In the genomic region with DNA sequence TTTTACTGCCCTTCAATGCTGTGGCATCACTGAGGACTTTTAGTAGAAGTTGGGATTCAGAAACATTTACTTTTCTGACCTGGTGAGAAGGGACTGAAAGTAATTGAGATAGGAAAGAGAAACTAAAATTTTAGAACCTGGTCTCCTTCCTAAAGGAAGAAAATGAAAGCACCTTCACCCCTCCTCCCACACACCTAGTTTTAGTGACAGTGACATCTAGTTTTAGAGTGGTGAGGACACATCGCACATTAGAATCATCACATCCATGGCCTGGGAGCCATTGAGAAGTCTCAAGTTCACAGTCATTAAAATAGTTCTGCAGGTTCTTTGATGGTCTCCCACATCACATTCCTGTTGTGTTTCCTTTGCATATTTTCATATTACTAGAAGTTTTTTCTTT, we compare ENCODE assay signal across 21 cellular contexts. TPM values are rescaled to one million over a fixed set of nuclear protein-coding genes. Genes with fewer than 3 reads are reported as not detected.
DNase-seq lines count a peak whose midpoint lies in the region; ATAC-seq and TF ChIP-seq lines count a peak whose summit lies in the region.
"Had no signal": no experiment of that assay in that cellular context is flagged by ENCODE, and none has a peak within 500 bp of the region (broad histone marks: within the 10 kb centered on the region; RNA-seq: fewer than 3 reads in every experiment).

No MANE protein-coding gene starts in this region.

- peak overlapping the region; percentile 3 for H3K27ac Mint-ChIP-seq in CD8-positive, alpha-beta T cell
- H3K27ac Mint-ChIP-seq: activated naive CD4-positive, alpha-beta T cell treated with anti-CD3 and anti-CD28 coated beads, Interleukin-2, amount 10 ng/mL, durations not matched to agents 7 days and 5 days; immature natural killer cell had no signal

- no peak for TF ChIP-seq CTCF in CD8-positive, alpha-beta T cell (IDR thresholded peaks at IDR 0.05)
- TF ChIP-seq CTCF in upper lobe of right lung (IDR thresholded peaks at IDR 0.05): no peak
- TF ChIP-seq CTCF in stomach (IDR thresholded peaks at IDR 0.05): no peak

- H3K4me1 Mint-ChIP-seq in CD8-positive, alpha-beta T cell (ENCODE audit: low read depth): peaks cover 8% of the 10 kb centered on the region

- H2BK5ac ChIP-seq in mesenchymal stem cell (ENCODE audit: low read depth, low read length, poor library complexity, severe bottlenecking): no peak overlapping the region

- H4K8ac ChIP-seq in mesenchymal stem cell (ENCODE audit: low read length): no peak overlapping the region

- no peak overlapping the region for H2AK5ac ChIP-seq in mesenchymal stem cell (ENCODE audit: low read length, severe bottlenecking)

- CTCF ChIA-PET in CD8-positive, alpha-beta T cell (lab: Charles Lee): no interaction called here

- TF ChIP-seq POLR2A in stomach (IDR thresholded peaks at IDR 0.05): no peak

- no peak overlapping the region for H2BK12ac ChIP-seq in mesenchymal stem cell (ENCODE audit: low read length in 2 of 2)

- H2AFZ ChIP-seq in mesenchymal stem cell (ENCODE audit: low read depth, low read length): no peak overlapping the region
- H2AFZ ChIP-seq: PC-9 had no signal

- 100% methylated on average over 1 of the region's 1 CpG for WGBS in mesenchymal stem cell
- WGBS in stomach, 5 donors: 82 to 93% (median 92%) methylated on average over 1 of the region's 1 CpG

- intact Hi-C loops in CD8-positive, alpha-beta T cell (cut with DNase I, micrococcal nuclease): no loop called here
- intact Hi-C loops in upper lobe of right lung (cut with DNase I) (no loop called here), stomach (cut with DNase I; ENCODE audit: low total_unique reads) (no loop called here)

- DNase-seq in CD8-positive, alpha-beta T cell: no peak
- DNase-seq in OCI-M1 (lab: John Stamatoyannopoulos, UW): peak; percentile 22
- no peak for DNase-seq in mesenchymal stem cell
- no peak for DNase-seq in upper lobe of right lung
- no peak for DNase-seq in stomach
- DNase-seq in foreskin melanocyte: no peak
- DNase-seq: activated CD4-positive, CD25-positive, alpha-beta regulatory T cell; activated naive CD4-positive, alpha-beta T cell treated with anti-CD3 and anti-CD28 coated beads, Interleukin-2, amount 10 ng/mL, durations not matched to agents 7 days and 5 days; immature natural killer cell; left ventricle myocardium superior; NCI-H1436 treated with DMSO at 0.1 percent for 48 hours; NCI-H774; PC-9; stimulated activated CD4-positive, alpha-beta T cell treated with anti-CD3 and anti-CD28 coated beads, Interleukin-15, amount 100 ng/mL, for 24 hours; T-helper 9 cell; thyroid gland had no signal

- no peak overlapping the region for H3K27ac ChIP-seq in CD8-positive, alpha-beta T cell (ENCODE audit: low read depth, low read length)
- H3K27ac ChIP-seq in mesenchymal stem cell (ENCODE audit: low read length, poor library complexity, severe bottlenecking) (no peak overlapping the region), upper lobe of right lung (no peak overlapping the region), stomach (no peak overlapping the region)
- H3K27ac ChIP-seq: neutrophil, PC-9, right atrium auricular region, thyroid gland had no signal

- no peak for TF ChIP-seq EP300 in stomach (IDR thresholded peaks at IDR 0.05)

- no peaks in the 10 kb centered on the region for H3K9me3 ChIP-seq in CD8-positive, alpha-beta T cell (ENCODE audit: low read length)
- H3K9me3 ChIP-seq in mesenchymal stem cell (ENCODE audit: control insufficient read depth, low read length) (no peaks in the 10 kb centered on the region), upper lobe of right lung (no peaks in the 10 kb centered on the region), stomach (no peaks in the 10 kb centered on the region)
- H3K9me3 ChIP-seq: neutrophil, right atrium auricular region, thyroid gland had no signal

- no peak overlapping the region for H2BK120ac ChIP-seq in mesenchymal stem cell (ENCODE audit: low read depth, low read length)

- H3K18ac ChIP-seq in mesenchymal stem cell (ENCODE audit: low read depth in 1 of 2, low read length in 2 of 2): no peak overlapping the region

- H3K4ac ChIP-seq in mesenchymal stem cell (ENCODE audit: low read depth in 1 of 2, low read length in 2 of 2): no peak overlapping the region

- no peak overlapping the region for H2BK15ac ChIP-seq in mesenchymal stem cell (ENCODE audit: low read depth, poor library complexity, severe bottlenecking)

- no peak overlapping the region for H3K23ac ChIP-seq in mesenchymal stem cell (ENCODE audit: low read length in 2 of 2)

- no peak overlapping the region for H3K4me2 ChIP-seq in mesenchymal stem cell (ENCODE audit: low read length, poor library complexity, severe bottlenecking)
- H3K4me2 ChIP-seq: PC-9 had no signal

- no peak overlapping the region for H3K14ac ChIP-seq in mesenchymal stem cell (ENCODE audit: low read length in 2 of 2)

- H3K9ac ChIP-seq in mesenchymal stem cell (ENCODE audit: low read length): peak overlapping the region; percentile 54

- H3K27me3 ChIP-seq in CD8-positive, alpha-beta T cell (ENCODE audit: insufficient read depth, low read length): no peaks in the 10 kb centered on the region
- peaks cover 0 to 8% of the 10 kb centered on the region in 2 experiments for H3K27me3 ChIP-seq in mesenchymal stem cell (ENCODE audit: control insufficient read depth in 1 of 2, insufficient read depth in 1 of 2, low read length in 2 of 2)
- no peaks in the 10 kb centered on the region for H3K27me3 ChIP-seq in upper lobe of right lung
- no peaks in the 10 kb centered on the region for H3K27me3 ChIP-seq in stomach
- H3K27me3 ChIP-seq: neutrophil, right atrium auricular region, thyroid gland had no signal

- no peak for ATAC-seq in CD8-positive, alpha-beta T cell
- ATAC-seq in GM18517 (IDR thresholded peaks at IDR 0.05; ENCODE audit: unreplicated experiment): peak; percentile 74
- ATAC-seq in upper lobe of right lung: no peak
- ATAC-seq: HepG2, left ventricle myocardium superior had no signal

- H3K36me3 ChIP-seq in CD8-positive, alpha-beta T cell (ENCODE audit: insufficient read depth, low read length): no peaks in the 10 kb centered on the region
- H3K36me3 ChIP-seq in mesenchymal stem cell (ENCODE audit: control insufficient read depth in 1 of 2, insufficient read depth in 2 of 2, low read depth in 1 of 2, low read length in 2 of 2) (no peaks in the 10 kb centered on the region), upper lobe of right lung (no peaks in the 10 kb centered on the region), stomach (no peaks in the 10 kb centered on the region)
- H3K36me3 ChIP-seq: neutrophil, right atrium auricular region, thyroid gland had no signal

- H3K36me3 Mint-ChIP-seq in CD8-positive, alpha-beta T cell: peaks cover 29% of the 10 kb centered on the region
- H3K36me3 Mint-ChIP-seq: activated naive CD4-positive, alpha-beta T cell treated with anti-CD3 and anti-CD28 coated beads, Interleukin-2, amount 10 ng/mL, durations not matched to agents 7 days and 5 days; immature natural killer cell had no signal

- no peak overlapping the region for H4K91ac ChIP-seq in mesenchymal stem cell (ENCODE audit: low read length)

- H3K9me3 Mint-ChIP-seq in CD8-positive, alpha-beta T cell: no peaks in the 10 kb centered on the region
- H3K9me3 Mint-ChIP-seq: activated naive CD4-positive, alpha-beta T cell treated with anti-CD3 and anti-CD28 coated beads, Interleukin-2, amount 10 ng/mL, durations not matched to agents 7 days and 5 days; immature natural killer cell had no signal

- no peak overlapping the region for H3K4me3 ChIP-seq in CD8-positive, alpha-beta T cell (ENCODE audit: low read depth, low read length)
- no peak overlapping the region for H3K4me3 ChIP-seq in mesenchymal stem cell (ENCODE audit: insufficient read depth in 1 of 2, low read depth in 1 of 2, low read length in 2 of 2)
- H3K4me3 ChIP-seq in upper lobe of right lung: no peak overlapping the region
- no peak overlapping the region for H3K4me3 ChIP-seq in stomach
- H3K4me3 ChIP-seq: PC-9, right atrium auricular region, thyroid gland had no signal

- H3K79me1 ChIP-seq in mesenchymal stem cell (replicated peaks; ENCODE audit: low read length, poor library complexity, severe bottlenecking): no peaks in the 10 kb centered on the region

- no peaks in the 10 kb centered on the region for H3K4me1 ChIP-seq in CD8-positive, alpha-beta T cell (ENCODE audit: insufficient read depth, low read length)
- H3K4me1 ChIP-seq in mesenchymal stem cell (ENCODE audit: control insufficient read depth, insufficient read depth, low read depth, low read length): no peaks in the 10 kb centered on the region
- H3K4me1 ChIP-seq in upper lobe of right lung: peaks cover 12% of the 10 kb centered on the region
- H3K4me1 ChIP-seq in stomach: peaks cover 0 to 5% (median 0%) of the 10 kb centered on the region in 4 donors
- H3K4me1 ChIP-seq: thyroid gland had no signal

- POLR2A ChIA-PET in CD8-positive, alpha-beta T cell (lab: Charles Lee): no interaction called here

- no peak overlapping the region for H3K4me3 Mint-ChIP-seq in CD8-positive, alpha-beta T cell
- H3K4me3 Mint-ChIP-seq: activated naive CD4-positive, alpha-beta T cell treated with anti-CD3 and anti-CD28 coated beads, Interleukin-2, amount 10 ng/mL, durations not matched to agents 7 days and 5 days; immature natural killer cell had no signal

- H3K27me3 Mint-ChIP-seq in CD8-positive, alpha-beta T cell (ENCODE audit: low read depth): no peaks in the 10 kb centered on the region
- H3K27me3 Mint-ChIP-seq: activated naive CD4-positive, alpha-beta T cell treated with anti-CD3 and anti-CD28 coated beads, Interleukin-2, amount 10 ng/mL, durations not matched to agents 7 days and 5 days had no signal

RNA-seq across cellular contexts. Expression of a gene that starts 16.1 kb away (rescaled TPM):
- not detected for total RNA-seq in CD8-positive, alpha-beta T cell
- not detected for polyA plus RNA-seq in mesenchymal stem cell (2013, experiment 1 of 2)
- not detected for polyA plus RNA-seq in mesenchymal stem cell (2013, experiment 2 of 2)
- not detected for total RNA-seq in upper lobe of right lung
- 1 to 10 TPM in 1 of 5 donors, not detected in 4; 1.5 TPM for total RNA-seq in stomach
- polyA plus RNA-seq in stomach: not detected
- total RNA-seq: HepG2, left ventricle myocardium superior, M059J, PC-9, right atrium auricular region, thyroid gland had no signal
- polyA plus RNA-seq: HepG2, immature natural killer cell had no signal

RNA-seq across cellular contexts. Expression of a gene that starts 50.5 kb away (rescaled TPM):
- not detected for total RNA-seq in CD8-positive, alpha-beta T cell
- not detected for polyA plus RNA-seq in mesenchymal stem cell (2013, experiment 1 of 2)
- not detected for polyA plus RNA-seq in mesenchymal stem cell (2013, experiment 2 of 2)
- total RNA-seq in upper lobe of right lung: not detected
- not detected for total RNA-seq in stomach
- not detected for polyA plus RNA-seq in stomach
- total RNA-seq: HepG2, left ventricle myocardium superior, M059J, PC-9, right atrium auricular region, thyroid gland had no signal
- polyA plus RNA-seq: HepG2, immature natural killer cell had no signal
